1 cellular context compared by ENCODE assay signal in the genomic region with DNA sequence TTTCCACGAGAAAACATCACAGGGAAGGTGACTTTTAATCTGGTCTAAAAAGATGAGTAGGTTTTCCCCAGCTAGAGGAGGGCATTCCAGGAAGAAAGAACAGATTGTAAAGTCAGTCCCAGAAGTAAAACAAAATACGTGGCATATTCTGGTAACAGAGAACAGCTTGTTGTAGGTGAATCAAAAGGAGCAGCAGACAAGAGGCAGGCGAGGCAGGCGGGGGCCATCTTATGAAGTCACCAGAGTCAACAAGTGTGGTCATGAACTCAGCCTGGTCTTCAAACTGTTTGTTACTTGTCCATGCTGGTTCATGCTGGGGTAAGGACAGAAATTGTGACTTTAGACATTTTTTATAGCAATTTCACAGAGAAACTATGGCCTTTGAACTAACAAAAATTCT.
TF ChIP-seq lines count a peak whose summit lies in the region.

No MANE protein-coding gene starts in this region.

TF ChIP-seq in SK-N-SH treated with all-trans-retinoic acid at 6 μM for 48 hours, 23 proteins besides CTCF, POLR2A, EP300 and RAD21 (continued from another document):
- TF ChIP-seq, protein P1, sequence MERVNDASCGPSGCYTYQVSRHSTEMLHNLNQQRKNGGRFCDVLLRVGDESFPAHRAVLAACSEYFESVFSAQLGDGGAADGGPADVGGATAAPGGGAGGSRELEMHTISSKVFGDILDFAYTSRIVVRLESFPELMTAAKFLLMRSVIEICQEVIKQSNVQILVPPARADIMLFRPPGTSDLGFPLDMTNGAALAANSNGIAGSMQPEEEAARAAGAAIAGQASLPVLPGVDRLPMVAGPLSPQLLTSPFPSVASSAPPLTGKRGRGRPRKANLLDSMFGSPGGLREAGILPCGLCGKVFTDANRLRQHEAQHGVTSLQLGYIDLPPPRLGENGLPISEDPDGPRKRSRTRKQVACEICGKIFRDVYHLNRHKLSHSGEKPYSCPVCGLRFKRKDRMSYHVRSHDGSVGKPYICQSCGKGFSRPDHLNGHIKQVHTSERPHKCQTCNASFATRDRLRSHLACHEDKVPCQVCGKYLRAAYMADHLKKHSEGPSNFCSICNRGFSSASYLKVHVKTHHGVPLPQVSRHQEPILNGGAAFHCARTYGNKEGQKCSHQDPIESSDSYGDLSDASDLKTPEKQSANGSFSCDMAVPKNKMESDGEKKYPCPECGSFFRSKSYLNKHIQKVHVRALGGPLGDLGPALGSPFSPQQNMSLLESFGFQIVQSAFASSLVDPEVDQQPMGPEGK (CRISPR knock-in tag; IDR thresholded peaks at IDR 0.05; ENCODE audit: borderline replicate concordance) = no peak
- no peak for TF ChIP-seq PPARA (CRISPR knock-in tag; IDR thresholded peaks at IDR 0.05; ENCODE audit: borderline replicate concordance)
- TF ChIP-seq OSR1 (CRISPR knock-in tag; IDR thresholded peaks at IDR 0.05) = no peak
- TF ChIP-seq ZNF70 (CRISPR knock-in tag; IDR thresholded peaks at IDR 0.05) = no peak
- TF ChIP-seq, protein P2, sequence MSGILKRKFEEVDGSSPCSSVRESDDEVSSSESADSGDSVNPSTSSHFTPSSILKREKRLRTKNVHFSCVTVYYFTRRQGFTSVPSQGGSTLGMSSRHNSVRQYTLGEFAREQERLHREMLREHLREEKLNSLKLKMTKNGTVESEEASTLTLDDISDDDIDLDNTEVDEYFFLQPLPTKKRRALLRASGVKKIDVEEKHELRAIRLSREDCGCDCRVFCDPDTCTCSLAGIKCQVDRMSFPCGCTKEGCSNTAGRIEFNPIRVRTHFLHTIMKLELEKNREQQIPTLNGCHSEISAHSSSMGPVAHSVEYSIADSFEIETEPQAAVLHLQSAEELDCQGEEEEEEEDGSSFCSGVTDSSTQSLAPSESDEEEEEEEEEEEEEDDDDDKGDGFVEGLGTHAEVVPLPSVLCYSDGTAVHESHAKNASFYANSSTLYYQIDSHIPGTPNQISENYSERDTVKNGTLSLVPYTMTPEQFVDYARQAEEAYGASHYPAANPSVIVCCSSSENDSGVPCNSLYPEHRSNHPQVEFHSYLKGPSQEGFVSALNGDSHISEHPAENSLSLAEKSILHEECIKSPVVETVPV (CRISPR knock-in tag; IDR thresholded peaks at IDR 0.05) = no peak
- TF ChIP-seq ZFP30 (CRISPR knock-in tag; IDR thresholded peaks at IDR 0.05) = no peak
- no peak for TF ChIP-seq ZFP3 (CRISPR knock-in tag; IDR thresholded peaks at IDR 0.05)
- TF ChIP-seq ZNF565 (CRISPR knock-in tag; conservative IDR thresholded peaks at IDR 0.05; ENCODE audit: low read depth) = no peak
